ENCODE assay signal across 8 cellular contexts in the genomic region with DNA sequence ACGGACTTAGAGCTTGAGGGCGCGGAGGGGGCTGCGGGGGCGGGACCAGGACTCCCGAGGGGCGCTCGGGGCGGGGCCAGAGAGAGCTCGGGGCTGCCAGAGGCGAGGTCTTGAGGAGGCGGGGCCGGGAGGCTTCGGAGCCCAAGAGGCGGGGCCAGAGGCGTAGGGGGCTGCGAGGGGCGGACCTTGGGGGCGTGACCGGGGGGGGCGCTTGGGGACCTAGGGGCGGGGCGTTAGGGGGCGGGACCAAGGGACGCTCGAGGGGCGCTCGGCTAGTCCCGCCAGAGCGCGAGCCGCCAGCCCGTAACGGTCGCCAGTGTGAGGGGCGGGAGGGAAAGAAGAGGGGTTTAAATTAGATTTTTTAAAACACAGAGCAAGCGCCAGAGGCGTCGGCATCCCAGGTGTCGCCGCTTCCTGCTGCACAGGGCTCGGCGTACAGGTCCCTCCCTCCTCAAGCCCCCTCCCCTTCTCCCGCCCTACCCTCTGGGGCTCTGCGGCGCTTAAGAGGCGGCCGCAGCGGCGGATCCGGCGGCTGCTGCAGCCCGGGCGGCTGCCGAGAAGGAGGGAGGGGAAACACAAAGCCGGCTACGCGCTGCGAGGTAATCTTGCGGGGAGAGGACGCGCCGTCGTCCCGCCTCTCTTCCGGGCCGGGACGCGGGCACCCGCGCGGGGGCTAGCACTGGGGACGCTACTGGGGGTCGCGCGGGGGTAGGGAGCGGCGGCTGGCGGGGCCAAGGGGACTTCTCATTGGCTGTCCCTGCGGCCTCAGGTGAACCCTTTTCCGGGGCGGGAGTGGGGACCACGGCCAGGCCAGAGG.
DNase-seq lines count a peak whose midpoint lies in the region; ATAC-seq and TF ChIP-seq lines count a peak whose summit lies in the region.

A gene with protein sequence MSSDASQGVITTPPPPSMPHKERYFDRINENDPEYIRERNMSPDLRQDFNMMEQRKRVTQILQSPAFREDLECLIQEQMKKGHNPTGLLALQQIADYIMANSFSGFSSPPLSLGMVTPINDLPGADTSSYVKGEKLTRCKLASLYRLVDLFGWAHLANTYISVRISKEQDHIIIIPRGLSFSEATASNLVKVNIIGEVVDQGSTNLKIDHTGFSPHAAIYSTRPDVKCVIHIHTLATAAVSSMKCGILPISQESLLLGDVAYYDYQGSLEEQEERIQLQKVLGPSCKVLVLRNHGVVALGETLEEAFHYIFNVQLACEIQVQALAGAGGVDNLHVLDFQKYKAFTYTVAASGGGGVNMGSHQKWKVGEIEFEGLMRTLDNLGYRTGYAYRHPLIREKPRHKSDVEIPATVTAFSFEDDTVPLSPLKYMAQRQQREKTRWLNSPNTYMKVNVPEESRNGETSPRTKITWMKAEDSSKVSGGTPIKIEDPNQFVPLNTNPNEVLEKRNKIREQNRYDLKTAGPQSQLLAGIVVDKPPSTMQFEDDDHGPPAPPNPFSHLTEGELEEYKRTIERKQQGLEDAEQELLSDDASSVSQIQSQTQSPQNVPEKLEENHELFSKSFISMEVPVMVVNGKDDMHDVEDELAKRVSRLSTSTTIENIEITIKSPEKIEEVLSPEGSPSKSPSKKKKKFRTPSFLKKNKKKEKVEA (plus strand): TSS at position 284 of the 817 bp plus-strand sequence. CDS start 92,670 bp downstream, outside the sequence.

- H3K27ac Mint-ChIP-seq in central memory CD8-positive, alpha-beta T cell (ENCODE audit: low read depth) = no peak within 1 kb of the TSS

- DNase-seq in AG04449 (ENCODE audit: low read depth, low spot score) = peak; percentile 55
- DNase-seq in NCI-H226 = peak; percentile 56
- peak; percentile 84 to 86 for DNase-seq in central memory CD8-positive, alpha-beta T cell (ENCODE audit: low spot score in 2 of 2)
- peak; percentile 98 for DNase-seq in islet precursor cell
- DNase-seq in stimulated activated CD4-positive, alpha-beta T cell treated with anti-CD3 and anti-CD28 coated beads, Interleukin-12 subunit alpha, Interleukin-12 subunit beta, amount 100 ng/mL, for 48 hours (ENCODE audit: low read depth in 2 of 3, low spot score in 1 of 3) = peak; percentile 73 to 82 (median 76)

- TF ChIP-seq CTCF in AG04449 (IDR thresholded peaks at IDR 0.05; ENCODE audit: insufficient read depth, low read length, missing control alignments) = no peak

- CTCF ChIA-PET in AG04449 (lab: Yijun Ruan, JAX) = interaction anchor here (0.7 to 3.0 kb wide), 4 partner anchors 16 to 130 kb away, joined by 4 to 18 read pairs (median 5); no protein-coding TSS in a partner anchor

- ATAC-seq in GM18867 (IDR thresholded peaks at IDR 0.05; ENCODE audit: unreplicated experiment) (peak; percentile 61), HG03097 (IDR thresholded peaks at IDR 0.05; ENCODE audit: low FRiP score, unreplicated experiment) (peak; percentile 50)
- peak; percentile 36 to 54 for ATAC-seq in activated CD4-positive, CD25-positive, alpha-beta regulatory T cell treated with anti-CD3 and anti-CD28 coated beads, Interleukin-2, amount 50 U/mL, for 24 hours
- ATAC-seq in central memory CD8-positive, alpha-beta T cell (replicated peaks; ENCODE audit: extremely low read depth, poor library complexity, severe bottlenecking) = peak; percentile 71

- H3K36me3 Mint-ChIP-seq in central memory CD8-positive, alpha-beta T cell (ENCODE audit: insufficient read depth) = peaks cover 14% of the 10 kb centered on the region

- no peak within 1 kb of the TSS for H3K4me3 Mint-ChIP-seq in central memory CD8-positive, alpha-beta T cell

- no peaks in the 10 kb centered on the region for H3K9me3 Mint-ChIP-seq in central memory CD8-positive, alpha-beta T cell

- H3K4me1 Mint-ChIP-seq in central memory CD8-positive, alpha-beta T cell = peaks cover 35% of the 10 kb centered on the region

- H3K27me3 Mint-ChIP-seq in central memory CD8-positive, alpha-beta T cell = no peaks in the 10 kb centered on the region

- H3K4me3 ChIP-seq in AG04449 (ENCODE audit: low read depth, low read length) = peak within 1 kb of the TSS; percentile 82

- POLR2A ChIA-PET in AG04449 (lab: Yijun Ruan, JAX) = interaction anchor here (0.8 to 1.6 kb wide), 5 partner anchors 20 to 124 kb away, joined by 3 to 12 read pairs (median 6); no protein-coding TSS in a partner anchor

Comparison
In these comparisons a context has a peak if more than half of its experiments do, and no peak if none do; other contexts are left out.
1. Peak in every context shown above with its lines: DNase-seq, ATAC-seq and H3K4me3 ChIP-seq.